Comparison of ENCODE assay signal across 12 cellular contexts in genomic region chr9:95938724-95939123, GRCh38.
"Had no signal": no experiment of that assay in that cellular context is flagged by ENCODE, and none has a peak within 500 bp of the region (broad histone marks: within the 10 kb centered on the region; RNA-seq: fewer than 3 reads in every experiment).

No MANE protein-coding gene starts in this region.

- ATAC-seq: activated naive CD8-positive, alpha-beta T cell treated with anti-CD3 and anti-CD28 coated beads, Interleukin-2, amount 50 U/mL, for 24 hours; stimulated activated memory B cell treated with anti-CD40 and anti-IgM and Interleukin-4, amounts not matched to agents 10 μg/mL and 1 μg/mL and 100 μg/mL, for 72 hours had no signal

- H3K27ac ChIP-seq: coronary artery, neutrophil had no signal

- H3K27me3 ChIP-seq: neutrophil had no signal

- H3K9me3 ChIP-seq: neutrophil had no signal

- H3K4me3 ChIP-seq: coronary artery had no signal

- DNase-seq: activated CD4-positive, CD25-positive, alpha-beta regulatory T cell treated with anti-CD3 and anti-CD28 coated beads, Interleukin-2, amount 50 U/mL, for 72 hours; activated naive CD4-positive, alpha-beta T cell treated with anti-CD3 and anti-CD28 coated beads for 36 hours; activated naive CD8-positive, alpha-beta T cell treated with anti-CD3 and anti-CD28 coated beads, Interleukin-2, amount 50 U/mL, for 24 hours; activated T-cell treated with anti-CD3 and anti-CD28 coated beads, Interleukin-2, amount 50 U/mL, for 1 hour; caudate nucleus; foreskin melanocyte; head of caudate nucleus; posterior cingulate gyrus; stimulated activated CD4-positive, alpha-beta T cell treated with anti-CD3 and anti-CD28 coated beads, Interleukin-2, amount 100 ng/mL, for 48 hours had no signal
